Comparison of ENCODE assay signal across 18 cellular contexts in the genomic region with DNA sequence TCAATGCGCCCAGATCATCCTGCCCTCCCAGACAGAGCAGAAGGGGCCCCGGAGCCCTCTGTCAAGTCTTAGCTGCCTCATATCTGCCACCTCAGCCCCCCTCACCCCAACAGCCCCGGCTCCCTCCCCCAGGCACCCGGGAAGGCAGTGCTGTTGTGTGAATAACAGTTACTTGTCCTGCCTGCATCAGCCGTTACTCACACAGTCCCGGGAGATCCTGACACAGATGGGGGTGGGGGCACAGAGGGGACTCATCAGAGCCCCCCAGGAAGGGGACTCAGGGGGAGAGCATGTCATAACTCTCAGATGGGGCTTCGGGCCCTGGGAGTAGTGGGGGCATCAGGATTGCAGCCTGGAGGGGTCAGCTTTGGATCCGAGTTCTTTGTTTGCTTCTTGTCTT. TPM values are rescaled to one million over a fixed set of nuclear protein-coding genes. Genes with fewer than 3 reads are reported as not detected.
A peak's percentile ranks its signal among the peaks of the same experiment; 100 is the strongest.
DNase-seq lines count a peak whose midpoint lies in the region; ATAC-seq and TF ChIP-seq lines count a peak whose summit lies in the region.
"Had no signal": no experiment of that assay in that cellular context is flagged by ENCODE, and none has a peak within 500 bp of the region (broad histone marks: within the 10 kb centered on the region; RNA-seq: fewer than 3 reads in every experiment).

No MANE protein-coding gene starts in this region.

- H3K27me3 ChIP-seq in uterus, result no peaks in the 10 kb centered on the region
- H3K27me3 ChIP-seq: gastroesophageal sphincter, thyroid gland had no signal

- peaks cover 4 to 15% (median 5%) of the 10 kb centered on the region in 3 donors for H3K27me3 Mint-ChIP-seq in CD14-positive monocyte (ENCODE audit: low read depth in 3 of 3)

- DNase-seq in HPDE6-E6E7 (ENCODE audit: extremely low spot score) (peak; percentile 45), T1000 (lab: John Stamatoyannopoulos, UW) (peak; percentile 17), foreskin fibroblast (peak; percentile 59 to 78), uterus (no peak), CD14-positive monocyte (ENCODE audit: low spot score) (no peak)
- DNase-seq: activated effector memory CD4-positive, alpha-beta T cell treated with anti-CD3 and anti-CD28 coated beads, Interleukin-2, amount 50 U/mL, for 16 hours; amniotic stem cell; CD4-positive, CD25-positive, alpha-beta regulatory T cell; endodermal cell; NCI-H187; posterior cingulate gyrus; SJCRH30; thyroid gland had no signal

- no peak overlapping the region for H3K4me3 Mint-ChIP-seq in CD14-positive monocyte
- H3K4me3 Mint-ChIP-seq: CD4-positive, CD25-positive, alpha-beta regulatory T cell; endodermal cell had no signal

- no peaks in the 10 kb centered on the region for H3K4me1 Mint-ChIP-seq in CD14-positive monocyte
- H3K4me1 Mint-ChIP-seq: CD4-positive, CD25-positive, alpha-beta regulatory T cell; endodermal cell had no signal

- H3K4me3 ChIP-seq in foreskin fibroblast (ENCODE audit: low read depth in 1 of 2, low read length in 2 of 2) (no peak overlapping the region), uterus (no peak overlapping the region)
- H3K4me3 ChIP-seq: gastroesophageal sphincter, SJCRH30, skin epidermis, thyroid gland had no signal

- TF ChIP-seq CTCF in foreskin fibroblast (IDR thresholded peaks at IDR 0.05; ENCODE audit: low read depth, low read length), result no peak
- no peak for TF ChIP-seq CTCF in uterus (IDR thresholded peaks at IDR 0.05)
- no peak for TF ChIP-seq CTCF in CD14-positive monocyte (IDR thresholded peaks at IDR 0.05)

- TF ChIP-seq POLR2A in uterus (IDR thresholded peaks at IDR 0.05), result no peak

- no peaks in the 10 kb centered on the region for H3K9me3 ChIP-seq in uterus
- H3K9me3 ChIP-seq: gastroesophageal sphincter, SJCRH30, thyroid gland had no signal

- intact Hi-C loops in uterus (cut with DNase I; ENCODE audit: low total_unique reads), result no loop called here
- intact Hi-C loops in CD14-positive monocyte (cut with micrococcal nuclease), result no loop called here

- peak overlapping the region; percentile 3 to 34 for H3K27ac ChIP-seq in uterus
- H3K27ac ChIP-seq: gastroesophageal sphincter, SJCRH30, thyroid gland had no signal

- peak overlapping the region in 2 of 7 donors; percentile 53 to 82 for H3K27ac Mint-ChIP-seq in CD14-positive monocyte
- H3K27ac Mint-ChIP-seq: CD4-positive, CD25-positive, alpha-beta regulatory T cell; endodermal cell had no signal

- no peaks in the 10 kb centered on the region for H3K36me3 ChIP-seq in uterus
- H3K36me3 ChIP-seq: gastroesophageal sphincter, SJCRH30, thyroid gland had no signal

- ATAC-seq in GM19328 (IDR thresholded peaks at IDR 0.05; ENCODE audit: unreplicated experiment) (no peak), HG03108 (IDR thresholded peaks at IDR 0.05; ENCODE audit: unreplicated experiment) (no peak)
- ATAC-seq: gastroesophageal sphincter had no signal

- H3K4me1 ChIP-seq in uterus, result peaks cover 0 to 8% of the 10 kb centered on the region in 2 donors

- H3K36me3 Mint-ChIP-seq in CD14-positive monocyte, result no peaks in the 10 kb centered on the region
- H3K36me3 Mint-ChIP-seq: CD4-positive, CD25-positive, alpha-beta regulatory T cell had no signal

- H3K9me3 Mint-ChIP-seq in CD14-positive monocyte, result no peaks in the 10 kb centered on the region
- H3K9me3 Mint-ChIP-seq: endodermal cell had no signal

RNA-seq across cellular contexts. Expression of a gene that starts 12.4 kb away (rescaled TPM):
- total RNA-seq in uterus, result 10 to 100 TPM in 1 of 4 donors, 1 to 10 TPM in 2, under 1 TPM in 1; 0.51 to 10.6 (median 5.5) TPM
- under 1 TPM; 0.07 to 0.16 TPM for polyA plus RNA-seq in CD14-positive monocyte
- polyA plus RNA-seq: CD4-positive, CD25-positive, alpha-beta regulatory T cell had no signal

RNA-seq across cellular contexts. Expression of a gene that starts 29.2 kb away (rescaled TPM):
- total RNA-seq in uterus, result 10 to 100 TPM in 3 of 4 donors, 1 to 10 TPM in 1; 9.7 to 73.0 (median 26.3) TPM
- 1 to 10 TPM in 1 of 2 donors, under 1 TPM in 1; 0.66 to 1.2 TPM for polyA plus RNA-seq in CD14-positive monocyte

RNA-seq across cellular contexts. Expression of a gene that starts 39.8 kb away (rescaled TPM):
- 10 to 100 TPM in 3 of 4 donors, 1 to 10 TPM in 1; 9.2 to 59.6 (median 30.2) TPM for total RNA-seq in uterus
- 10 to 100 TPM; 10.1 to 10.9 TPM for polyA plus RNA-seq in CD14-positive monocyte

RNA-seq across cellular contexts. Expression of a gene that starts 50.9 kb away (rescaled TPM):
- under 1 TPM in 1 of 4 donors, not detected in 3; 0.14 TPM for total RNA-seq in uterus
- not detected for polyA plus RNA-seq in CD14-positive monocyte
- total RNA-seq: CD4-positive, CD25-positive, alpha-beta regulatory T cell; liver had no signal
- polyA plus RNA-seq: CD4-positive, CD25-positive, alpha-beta regulatory T cell; liver had no signal

Comparison
In these comparisons a context has a peak if more than half of its experiments do, and no peak if none do; other contexts are left out.
1. DNase-seq: peak in HPDE6-E6E7 (single experiment), T1000 (single experiment) and foreskin fibroblast (2 of 2); none in uterus (0 of 2) and CD14-positive monocyte (single experiment).